Comparison of ENCODE assay signal across 11 cellular contexts in genomic region chr10:31004611-31005193, GRCh38. TPM values are rescaled to one million over a fixed set of nuclear protein-coding genes. Genes with fewer than 3 reads are reported as not detected.
A peak's percentile ranks its signal among the peaks of the same experiment; 100 is the strongest.
DNase-seq lines count a peak whose midpoint lies in the region; ATAC-seq and TF ChIP-seq lines count a peak whose summit lies in the region.
"Had no signal": no experiment of that assay in that cellular context is flagged by ENCODE, and none has a peak within 500 bp of the region (broad histone marks: within the 10 kb centered on the region; RNA-seq: fewer than 3 reads in every experiment).

No MANE protein-coding gene starts in this region.

- peaks cover 44% of the 10 kb centered on the region for H3K4me1 ChIP-seq in osteoblast (ENCODE audit: insufficient read depth, low read length)

- no peak overlapping the region for H3K4me3 Mint-ChIP-seq in T-cell

- H3K36me3 Mint-ChIP-seq in T-cell = peaks cover 3% of the 10 kb centered on the region

- CTCF ChIA-PET in T-cell (lab: Charles Lee) = no interaction called here

- no peaks in the 10 kb centered on the region for H4K20me1 ChIP-seq in osteoblast (ENCODE audit: insufficient read depth, low read length)

- peak overlapping the region; percentile 77 for H3K27ac ChIP-seq in osteoblast (ENCODE audit: low read depth, low read length)

- H3K4me2 ChIP-seq in osteoblast (ENCODE audit: insufficient read depth, low read length) = peak overlapping the region; percentile 59

- peak overlapping the region; percentile 1 for H2AFZ ChIP-seq in osteoblast (ENCODE audit: low read length)

- H3K27me3 Mint-ChIP-seq in T-cell = no peaks in the 10 kb centered on the region

- no peak for TF ChIP-seq CTCF in osteoblast (IDR thresholded peaks at IDR 0.05; ENCODE audit: extremely low read depth, low read depth, low read length)

- no peak for ATAC-seq in T-cell (replicated peaks in 1 of 4)
- ATAC-seq in GM21825 (IDR thresholded peaks at IDR 0.05; ENCODE audit: unreplicated experiment) = no peak
- ATAC-seq: sciatic nerve had no signal

- no peaks in the 10 kb centered on the region for H3K9me3 Mint-ChIP-seq in T-cell

- H3K79me2 ChIP-seq in osteoblast (ENCODE audit: insufficient read depth, low read length) = peaks cover 8% of the 10 kb centered on the region

- no peaks in the 10 kb centered on the region for H3K9me3 ChIP-seq in osteoblast (ENCODE audit: low read depth, low read length)

- peaks cover 21 to 28% (median 27%) of the 10 kb centered on the region in 3 donors for H3K4me1 Mint-ChIP-seq in T-cell

- no peak overlapping the region for H3K27ac Mint-ChIP-seq in T-cell

- H3K4me3 ChIP-seq in osteoblast (ENCODE audit: insufficient read depth, low read length) = peak overlapping the region; percentile 7

- H3K27me3 ChIP-seq in osteoblast (ENCODE audit: insufficient read depth, low read length) = no peaks in the 10 kb centered on the region

- POLR2A ChIA-PET in T-cell (lab: Charles Lee) = no interaction called here

- DNase-seq in EH (ENCODE audit: low read depth) (peak; percentile 90), MV-4-11 (lab: John Stamatoyannopoulos, UW) (peak; percentile 26), dermis blood vessel endothelial cell (peak; percentile 94), osteoblast (ENCODE audit: insufficient read length, low spot score, missing footprints) (peak; percentile 75), T-cell (no peak), RPMI8226 (no peak)
- DNase-seq in activated CD4-positive, alpha-beta T cell treated with anti-CD3 and anti-CD28 coated beads for 1 hour = no peak
- DNase-seq: KBM-7, SHP77 treated with DMSO at 0.1 percent for 48 hours had no signal

- no peaks in the 10 kb centered on the region for H3K36me3 ChIP-seq in osteoblast (ENCODE audit: insufficient read depth, low read length)

RNA-seq across cellular contexts. Expression of gene ZNF438, which starts 27.0 kb away (rescaled TPM):
- total RNA-seq in dermis blood vessel endothelial cell (2.6 and 3.9 TPM in 2 replicates), osteoblast (4.3 and 5.0 TPM in 2 replicates), T-cell (1 to 10 TPM; 2.7 to 3.6 (median 3.4) TPM)

Comparison
In these comparisons a context has a peak if more than half of its experiments do, and no peak if none do; other contexts are left out.
1. DNase-seq: peak in EH (single experiment), MV-4-11 (single experiment), dermis blood vessel endothelial cell (single experiment) and osteoblast (single experiment); none in T-cell (0 of 34), RPMI8226 (single experiment) and activated CD4-positive, alpha-beta T cell treated with anti-CD3 and anti-CD28 coated beads for 1 hour (single experiment).